Comparison of ENCODE assay signal across 11 cellular contexts in genomic region chr11:425301-425700, GRCh38. TPM values are rescaled to one million over a fixed set of nuclear protein-coding genes. Genes with fewer than 3 reads are reported as not detected.
"Had no signal": no experiment of that assay in that cellular context is flagged by ENCODE, and none has a peak within 500 bp of the region (broad histone marks: within the 10 kb centered on the region; RNA-seq: fewer than 3 reads in every experiment).

No MANE protein-coding gene starts in this region.

- H3K4me3 ChIP-seq: GM23248, HAP-1 had no signal

- H3K4me3 Mint-ChIP-seq: HFFc6, IgD-negative memory B cell had no signal

- H3K27me3 Mint-ChIP-seq: IgD-negative memory B cell had no signal

- H3K36me3 ChIP-seq: HAP-1 had no signal

- H3K9me3 Mint-ChIP-seq: HFFc6, IgD-negative memory B cell had no signal

- H3K9ac ChIP-seq: GM23248 had no signal

- H3K4me1 Mint-ChIP-seq: IgD-negative memory B cell had no signal

- ATAC-seq: HCT116, HepG2 had no signal

- H3K27ac ChIP-seq: GM23248, HL-60 had no signal

- H3K4me1 ChIP-seq: HAP-1 had no signal

- H3K9me3 ChIP-seq: HAP-1 had no signal

- H3K27ac Mint-ChIP-seq: HFFc6 had no signal

- DNase-seq: GM23248, GOT3, H7, HFFc6 had no signal

RNA-seq across cellular contexts. Expression of gene ANO9, which starts 16.5 kb away (rescaled TPM):
- total RNA-seq: GM23248, H4, HFFc6, HT1080 had no signal
- polyA plus RNA-seq: GM23248 had no signal

RNA-seq across cellular contexts. Expression of gene PKP3, which starts 31.3 kb away (rescaled TPM):
- polyA plus RNA-seq: IgD-negative memory B cell had no signal

RNA-seq across cellular contexts. Expression of gene B4GALNT4, which starts 56.0 kb away (rescaled TPM):
- polyA plus RNA-seq: IgD-negative memory B cell had no signal
